Comparison of ENCODE assay signal across 15 cellular contexts in genomic region chr7:79741684-79742083, GRCh38.
A peak's percentile ranks its signal among the peaks of the same experiment; 100 is the strongest.
DNase-seq lines count a peak whose midpoint lies in the region; ATAC-seq, FAIRE-seq and TF ChIP-seq lines count a peak whose summit lies in the region.
"Had no signal": no experiment of that assay in that cellular context is flagged by ENCODE, and none has a peak within 500 bp of the region (broad histone marks: within the 10 kb centered on the region; RNA-seq: fewer than 3 reads in every experiment).

No MANE protein-coding gene starts in this region.

- no peaks in the 10 kb centered on the region for H3K9me3 ChIP-seq in mammary epithelial cell (replicated peaks; ENCODE audit: insufficient read depth, low read length)

- no peaks in the 10 kb centered on the region for H3K27me3 Mint-ChIP-seq in activated naive CD8-positive, alpha-beta T cell treated with anti-CD3 and anti-CD28 coated beads for 36 hours
- H3K27me3 Mint-ChIP-seq: activated naive CD8-positive, alpha-beta T cell; CD4-positive, alpha-beta T cell; stimulated activated naive CD8-positive, alpha-beta T cell treated with anti-CD3 and anti-CD28 coated beads, Interleukin-15, Interleukin-2, amounts not matched to agents 100 ng/mL and 50 ng/mL, for 24 hours had no signal

- H4K20me1 ChIP-seq in mammary epithelial cell (ENCODE audit: insufficient read depth, low read length): no peaks in the 10 kb centered on the region

- TF ChIP-seq RAD21 in Ishikawa (IDR thresholded peaks at IDR 0.05; ENCODE audit: low read depth): peak; percentile 55

- no peaks in the 10 kb centered on the region for H3K4me1 ChIP-seq in mammary epithelial cell (ENCODE audit: insufficient read depth, low read length)

- H3K27ac ChIP-seq in mammary epithelial cell (ENCODE audit: insufficient read depth, low read depth, low read length): no peak overlapping the region

- H3K36me3 ChIP-seq in mammary epithelial cell (ENCODE audit: insufficient read depth, low read length): no peaks in the 10 kb centered on the region

- ATAC-seq in left lobe of liver (peak; percentile 65), HG03045 (IDR thresholded peaks at IDR 0.05; ENCODE audit: unreplicated experiment) (no peak)
- ATAC-seq: activated CD8-positive, alpha-beta T cell treated with anti-CD3 and anti-CD28 coated beads, Interleukin-2, amount 10 ng/mL, durations not matched to agents 7 days and 5 days had no signal

- no peak for TF ChIP-seq POLR2A in GM12892 (IDR thresholded peaks at IDR 0.05; ENCODE audit: low read depth, low read length)

- CTCF ChIA-PET in mammary epithelial cell (lab: Charles Lee; ENCODE audit: low non-redundant PET): interaction anchor here (0.7 to 1.0 kb wide), 3 partner anchors 239 to 445 kb away, joined by 3 to 6 read pairs (median 4); no protein-coding TSS in a partner anchor

- TF ChIP-seq CTCF in AG10803 (conservative IDR thresholded peaks at IDR 0.05; ENCODE audit: low read length): peak; percentile 28
- peak; percentile 42 to 56 for TF ChIP-seq CTCF in mammary epithelial cell (conservative IDR thresholded peaks at IDR 0.05 in 1 of 2, IDR thresholded peaks at IDR 0.05 in 1 of 2; ENCODE audit: extremely low read depth in 1 of 2, insufficient read depth in 1 of 2, low read depth in 1 of 2, low read length in 2 of 2)

- no peaks in the 10 kb centered on the region for H3K79me2 ChIP-seq in mammary epithelial cell (ENCODE audit: insufficient read depth, low read length)

- intact Hi-C loops in mammary epithelial cell (cut with micrococcal nuclease): loop anchor here (1.0 to 2.0 kb wide), 2 partner anchors 239 to 443 kb away; no protein-coding TSS in a partner anchor

- no peaks in the 10 kb centered on the region for H3K27me3 ChIP-seq in mammary epithelial cell (ENCODE audit: insufficient read depth, low read length)

- H3K4me3 Mint-ChIP-seq in activated naive CD8-positive, alpha-beta T cell treated with anti-CD3 and anti-CD28 coated beads for 36 hours: no peak overlapping the region
- H3K4me3 Mint-ChIP-seq: activated CD8-positive, alpha-beta T cell treated with anti-CD3 and anti-CD28 coated beads, Interleukin-2, amount 10 ng/mL, durations not matched to agents 7 days and 5 days; activated naive CD8-positive, alpha-beta T cell; CD4-positive, alpha-beta T cell; stimulated activated naive CD8-positive, alpha-beta T cell treated with anti-CD3 and anti-CD28 coated beads, Interleukin-15, Interleukin-2, amounts not matched to agents 100 ng/mL and 50 ng/mL, for 24 hours had no signal

- no peak overlapping the region for H3K9ac ChIP-seq in mammary epithelial cell (ENCODE audit: insufficient read depth, low read length)

- DNase-seq in AG10803 (ENCODE audit: low read depth): no peak
- DNase-seq in mammary epithelial cell: no peak
- no peak for DNase-seq in left lobe of liver (ENCODE audit: low spot score)
- DNase-seq in HK-2 (ENCODE audit: unreplicated experiment): no peak
- no peak for DNase-seq in activated naive CD8-positive, alpha-beta T cell treated with anti-CD3 and anti-CD28 coated beads for 36 hours
- no peak for DNase-seq in GM12892 (ENCODE audit: insufficient read length)
- DNase-seq: activated CD8-positive, alpha-beta T cell treated with anti-CD3 and anti-CD28 coated beads, Interleukin-2, amount 10 ng/mL, durations not matched to agents 7 days and 5 days; CD4-positive, alpha-beta T cell; MV-4-11; NCI-H345; stimulated activated CD4-positive, alpha-beta T cell treated with anti-CD3 and anti-CD28 coated beads, Interleukin-4, amount 100 ng/mL, for 4 hours had no signal

- BruUV-seq in mammary epithelial cell (replicated peaks; lab: Mats Ljungman, UMichigan): no TSS peak

- no peaks in the 10 kb centered on the region for H3K4me1 Mint-ChIP-seq in activated naive CD8-positive, alpha-beta T cell treated with anti-CD3 and anti-CD28 coated beads for 36 hours

- FAIRE-seq in GM12892 (lab: Jason Lieb, UNC): no peak

- H3K4me3 ChIP-seq in AG10803 (ENCODE audit: low read length): no peak overlapping the region
- H3K4me3 ChIP-seq in mammary epithelial cell (replicated peaks in 1 of 3; ENCODE audit: insufficient read depth in 1 of 3, low read depth in 2 of 3, low read length in 3 of 3): no peak overlapping the region

- H3K27ac Mint-ChIP-seq in activated naive CD8-positive, alpha-beta T cell treated with anti-CD3 and anti-CD28 coated beads for 36 hours: no peak overlapping the region
- H3K27ac Mint-ChIP-seq: activated CD8-positive, alpha-beta T cell treated with anti-CD3 and anti-CD28 coated beads, Interleukin-2, amount 10 ng/mL, durations not matched to agents 7 days and 5 days; activated naive CD8-positive, alpha-beta T cell; CD4-positive, alpha-beta T cell; stimulated activated naive CD8-positive, alpha-beta T cell treated with anti-CD3 and anti-CD28 coated beads, Interleukin-15, Interleukin-2, amounts not matched to agents 100 ng/mL and 50 ng/mL, for 24 hours had no signal

- H2AFZ ChIP-seq in mammary epithelial cell (ENCODE audit: low read depth, low read length): no peak overlapping the region

- WGBS in mammary epithelial cell (ENCODE audit: low coverage, missing lambda C conversion rate): 14% methylated on average over 3 of the region's 3 CpGs

- no peaks in the 10 kb centered on the region for H3K36me3 Mint-ChIP-seq in activated naive CD8-positive, alpha-beta T cell treated with anti-CD3 and anti-CD28 coated beads for 36 hours
- H3K36me3 Mint-ChIP-seq: activated naive CD8-positive, alpha-beta T cell had no signal

- dilution Hi-C loops in mammary epithelial cell (cut with HindIII; ENCODE audit: low sequenced_read_pairs): no loop called here

- no peaks in the 10 kb centered on the region for H3K9me3 Mint-ChIP-seq in activated naive CD8-positive, alpha-beta T cell treated with anti-CD3 and anti-CD28 coated beads for 36 hours
- H3K9me3 Mint-ChIP-seq: CD4-positive, alpha-beta T cell; stimulated activated naive CD8-positive, alpha-beta T cell treated with anti-CD3 and anti-CD28 coated beads, Interleukin-15, Interleukin-2, amounts not matched to agents 100 ng/mL and 50 ng/mL, for 24 hours had no signal

- in situ Hi-C loops in mammary epithelial cell (cut with MboI; ENCODE audit: low sequenced_read_pairs in 2 of 2): no loop called here

- no peak for TF ChIP-seq EP300 in Ishikawa (IDR thresholded peaks at IDR 0.05; ENCODE audit: borderline replicate concordance)

- no peak overlapping the region for H3K4me2 ChIP-seq in mammary epithelial cell (ENCODE audit: insufficient read depth, low read depth, low read length)

TF ChIP-seq in Ishikawa, 13 proteins besides CTCF, POLR2A, EP300 and RAD21:
- TF ChIP-seq EGR1 (IDR thresholded peaks at IDR 0.05) (no peak), CEBPB (IDR thresholded peaks at IDR 0.05) (no peak), TCF12 (IDR thresholded peaks at IDR 0.05; ENCODE audit: low read depth) (no peak), TEAD4 (IDR thresholded peaks at IDR 0.05) (no peak), CREB1 (IDR thresholded peaks at IDR 0.05; ENCODE audit: low read depth) (no peak), NFIC (IDR thresholded peaks at IDR 0.05) (no peak), MAX (IDR thresholded peaks at IDR 0.05) (no peak), TAF1 (IDR thresholded peaks at IDR 0.05; ENCODE audit: low read depth) (no peak), ZBTB7A (IDR thresholded peaks at IDR 0.05; ENCODE audit: low read depth) (no peak), REST (IDR thresholded peaks at IDR 0.05; ENCODE audit: low read depth) (no peak), YY1 (IDR thresholded peaks at IDR 0.05; ENCODE audit: low read depth) (no peak), FOXM1 (IDR thresholded peaks at IDR 0.05; ENCODE audit: borderline replicate concordance, low read depth) (no peak), USF1 (IDR thresholded peaks at IDR 0.05) (no peak)
TF ChIP-seq in Ishikawa: peak in this region for 0.
